ENCODE assay signal across 24 cellular contexts in the genomic region with DNA sequence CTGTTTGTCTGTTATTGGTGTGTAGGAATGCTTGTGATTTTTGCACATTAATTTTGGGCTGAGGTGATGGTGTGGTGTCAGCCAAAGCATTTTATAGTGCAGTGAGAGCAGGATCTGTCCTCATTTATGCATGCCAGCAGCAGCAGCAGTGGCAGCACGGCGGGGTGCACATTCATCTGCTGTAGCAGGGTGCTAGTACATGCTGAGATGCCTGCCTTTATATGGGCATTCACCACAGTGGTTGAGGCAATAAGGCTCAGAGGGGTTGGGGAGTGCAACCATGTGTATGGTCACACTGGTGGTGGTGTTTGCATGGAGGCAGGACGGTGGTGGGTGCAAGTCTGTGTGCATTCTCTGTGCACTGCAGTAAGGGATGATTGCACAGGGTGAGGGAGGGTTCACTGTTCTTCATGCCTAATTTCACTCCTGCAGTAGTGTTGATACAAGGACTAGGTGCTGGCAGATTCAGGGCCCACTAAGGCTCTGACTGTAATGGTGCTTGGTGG.
"Had no signal": no experiment of that assay in that cellular context is flagged by ENCODE, and none has a peak within 500 bp of the region (broad histone marks: within the 10 kb centered on the region; RNA-seq: fewer than 3 reads in every experiment).

No MANE protein-coding gene starts in this region.

- H3K4me3 ChIP-seq: colonic mucosa, heart left ventricle, left ventricle myocardium inferior, lung, pancreas, prostate gland, smooth muscle cell, transverse colon, uterus had no signal

- H3K9me3 ChIP-seq: colonic mucosa, pancreas, prostate gland, transverse colon, uterus had no signal

- DNase-seq: activated CD4-positive, alpha-beta T cell treated with anti-CD3 and anti-CD28 coated beads for 36 hours; activated CD4-positive, CD25-positive, alpha-beta regulatory T cell; activated CD8-positive, alpha-beta memory T cell treated with anti-CD3 and anti-CD28 coated beads, Interleukin-2, amount 10 ng/mL, durations not matched to agents 7 days and 5 days; activated CD8-positive, alpha-beta T cell treated with anti-CD3 and anti-CD28 coated beads, Interleukin-2, amount 10 ng/mL, durations not matched to agents 7 days and 5 days; activated T-cell treated with anti-CD3 and anti-CD28 coated beads, Interleukin-2, amount 50 U/mL, for 48 hours; colonic mucosa; effector memory CD4-positive, alpha-beta T cell; foreskin keratinocyte; heart left ventricle; hypothalamus; left ventricle myocardium inferior; mesendoderm; pancreas; stimulated activated CD4-positive, alpha-beta T cell treated with anti-CD3 and anti-CD28 coated beads, Interleukin-1b, Interleukin-23, amount 100 ng/mL, for 48 hours; stimulated activated naive CD4-positive, alpha-beta T cell treated with Interleukin-2 at 50 U/mL for 16 hours; T-helper 2 cell; transverse colon; uterus had no signal

- H3K4me2 ChIP-seq: smooth muscle cell had no signal

- H3K27me3 ChIP-seq: colonic mucosa, foreskin keratinocyte, heart left ventricle, pancreas, transverse colon, uterus had no signal

- H3K4me1 Mint-ChIP-seq: activated CD4-positive, alpha-beta T cell treated with anti-CD3 and anti-CD28 coated beads for 36 hours; activated CD8-positive, alpha-beta memory T cell treated with anti-CD3 and anti-CD28 coated beads, Interleukin-2, amount 10 ng/mL, durations not matched to agents 7 days and 5 days had no signal

- H3K36me3 ChIP-seq: colonic mucosa, heart left ventricle, left ventricle myocardium inferior, pancreas, prostate gland, transverse colon, uterus had no signal

- H3K36me3 Mint-ChIP-seq: activated CD8-positive, alpha-beta memory T cell treated with anti-CD3 and anti-CD28 coated beads, Interleukin-2, amount 10 ng/mL, durations not matched to agents 7 days and 5 days; activated naive CD4-positive, alpha-beta T cell treated with anti-CD3 and anti-CD28 coated beads, Interleukin-2, amount 50 U/mL, for 72 hours had no signal

- H3K27ac Mint-ChIP-seq: activated CD4-positive, alpha-beta T cell treated with anti-CD3 and anti-CD28 coated beads for 36 hours; activated CD8-positive, alpha-beta memory T cell treated with anti-CD3 and anti-CD28 coated beads, Interleukin-2, amount 10 ng/mL, durations not matched to agents 7 days and 5 days; activated CD8-positive, alpha-beta T cell treated with anti-CD3 and anti-CD28 coated beads, Interleukin-2, amount 10 ng/mL, durations not matched to agents 7 days and 5 days; activated naive CD4-positive, alpha-beta T cell treated with anti-CD3 and anti-CD28 coated beads, Interleukin-2, amount 50 U/mL, for 72 hours; activated T-helper 2 cell treated with anti-CD3 and anti-CD28 coated beads, Interferon-gamma antibody, Interleukin-2, Interleukin-4, amounts not matched to agents 10 μg/mL and 5 μg/mL and 100 μg/mL, durations not matched to agents 14 hours and 24 hours and 36 hours; natural killer cell treated with Interleukin-12 subunit alpha and Interleukin-12 subunit beta and Interleukin-15 and Interleukin-18, amount 100 ng/mL, for 72 hours had no signal

- H3K27ac ChIP-seq: colonic mucosa, foreskin keratinocyte, heart left ventricle, left ventricle myocardium inferior, pancreas, prostate gland, transverse colon, uterus had no signal

- H3K9me3 Mint-ChIP-seq: activated T-helper 2 cell treated with anti-CD3 and anti-CD28 coated beads, Interferon-gamma antibody, Interleukin-2, Interleukin-4, amounts not matched to agents 10 μg/mL and 5 μg/mL and 100 μg/mL, durations not matched to agents 14 hours and 24 hours and 36 hours had no signal

- H3K4me3 Mint-ChIP-seq: activated CD4-positive, alpha-beta T cell treated with anti-CD3 and anti-CD28 coated beads for 36 hours; activated CD8-positive, alpha-beta memory T cell treated with anti-CD3 and anti-CD28 coated beads, Interleukin-2, amount 10 ng/mL, durations not matched to agents 7 days and 5 days; activated CD8-positive, alpha-beta T cell treated with anti-CD3 and anti-CD28 coated beads, Interleukin-2, amount 10 ng/mL, durations not matched to agents 7 days and 5 days; natural killer cell treated with Interleukin-12 subunit alpha and Interleukin-12 subunit beta and Interleukin-15 and Interleukin-18, amount 100 ng/mL, for 72 hours had no signal

- H3K4me1 ChIP-seq: colonic mucosa, foreskin keratinocyte, heart left ventricle, left ventricle myocardium inferior, pancreas, transverse colon, uterus had no signal

- ATAC-seq: activated CD4-positive, alpha-beta T cell treated with anti-CD3 and anti-CD28 coated beads for 36 hours; activated CD8-positive, alpha-beta memory T cell treated with anti-CD3 and anti-CD28 coated beads, Interleukin-2, amount 10 ng/mL, durations not matched to agents 7 days and 5 days; activated CD8-positive, alpha-beta T cell treated with anti-CD3 and anti-CD28 coated beads, Interleukin-2, amount 10 ng/mL, durations not matched to agents 7 days and 5 days; activated naive CD4-positive, alpha-beta T cell treated with anti-CD3 and anti-CD28 coated beads, Interleukin-2, amount 50 U/mL, for 72 hours; foreskin keratinocyte; heart left ventricle; pancreas had no signal
